Comparison of ENCODE assay signal across 15 cellular contexts in genomic region chr19:24166055-24166454, GRCh38.
"Had no signal": no experiment of that assay in that cellular context is flagged by ENCODE, and none has a peak within 500 bp of the region (broad histone marks: within the 10 kb centered on the region; RNA-seq: fewer than 3 reads in every experiment).

No MANE protein-coding gene starts in this region.

- ATAC-seq: activated T-helper 17 cell treated with anti-CD3 and anti-CD28 coated beads, Interleukin-2, amount 50 U/mL, for 72 hours; esophagus mucosa; natural killer cell treated with Interleukin-12 subunit alpha and Interleukin-12 subunit beta and Interleukin-15 and Interleukin-18, amount 100 ng/mL, for 72 hours; stimulated activated memory B cell treated with anti-CD40 and anti-IgM and Interleukin-4, amounts not matched to agents 10 μg/mL and 1 μg/mL and 100 μg/mL, for 72 hours had no signal

- H3K27me3 ChIP-seq: ascending aorta, tibial nerve had no signal

- FAIRE-seq: colon, endometrium had no signal

- H3K4me3 ChIP-seq: ascending aorta, tibial nerve had no signal

- H3K36me3 ChIP-seq: WERI-Rb-1 had no signal

- DNase-seq: activated CD4-positive, alpha-beta T cell treated with anti-CD3 and anti-CD28 coated beads, Interleukin-2, amount 50 U/mL, for 48 hours; activated naive CD4-positive, alpha-beta T cell treated with Interleukin-2 at 50 U/mL for 16 hours; hippocampal formation; mesendoderm; occipital lobe; stimulated activated CD4-positive, alpha-beta T cell treated with anti-CD3 and anti-CD28 coated beads, Interleukin-2, amount 100 ng/mL, for 48 hours; WERI-Rb-1 had no signal
